Comparison of ENCODE assay signal across 8 cellular contexts in the genomic region with DNA sequence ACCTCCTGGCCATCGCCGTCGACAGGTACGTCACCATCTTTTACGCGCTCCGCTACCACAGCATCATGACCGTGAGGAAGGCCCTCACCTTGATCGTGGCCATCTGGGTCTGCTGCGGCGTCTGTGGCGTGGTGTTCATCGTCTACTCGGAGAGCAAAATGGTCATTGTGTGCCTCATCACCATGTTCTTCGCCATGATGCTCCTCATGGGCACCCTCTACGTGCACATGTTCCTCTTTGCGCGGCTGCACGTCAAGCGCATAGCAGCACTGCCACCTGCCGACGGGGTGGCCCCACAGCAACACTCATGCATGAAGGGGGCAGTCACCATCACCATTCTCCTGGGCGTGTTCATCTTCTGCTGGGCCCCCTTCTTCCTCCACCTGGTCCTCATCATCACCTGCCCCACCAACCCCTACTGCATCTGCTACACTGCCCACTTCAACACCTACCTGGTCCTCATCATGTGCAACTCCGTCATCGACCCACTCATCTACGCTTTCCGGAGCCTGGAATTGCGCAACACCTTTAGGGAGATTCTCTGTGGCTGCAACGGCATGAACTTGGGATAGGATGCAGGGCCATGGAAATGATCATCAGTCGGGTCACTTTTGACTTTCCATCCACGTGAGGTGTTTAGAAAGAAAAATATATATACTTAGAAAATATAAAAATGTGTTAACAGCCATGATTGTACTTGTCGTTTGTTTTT. TPM values are rescaled to one million over a fixed set of nuclear protein-coding genes. Genes with fewer than 3 reads are reported as not detected.
DNase-seq lines count a peak whose midpoint lies in the region; ATAC-seq and TF ChIP-seq lines count a peak whose summit lies in the region.

No MANE protein-coding gene starts in this region.

- no peak for TF ChIP-seq CTCF in CD8-positive, alpha-beta T cell (IDR thresholded peaks at IDR 0.05)

- H3K27me3 Mint-ChIP-seq in CD8-positive, alpha-beta T cell (ENCODE audit: low read depth) = peaks cover 45% of the 10 kb centered on the region
- H3K27me3 Mint-ChIP-seq in T-helper 17 cell = peaks cover 70% of the 10 kb centered on the region

- no peak for ATAC-seq in CD8-positive, alpha-beta T cell
- ATAC-seq in GM18502 (IDR thresholded peaks at IDR 0.05; ENCODE audit: poor library complexity, unreplicated experiment) (peak; percentile 50), T-helper 17 cell (no peak), GM21825 (IDR thresholded peaks at IDR 0.05; ENCODE audit: unreplicated experiment) (no peak)

- no peaks in the 10 kb centered on the region for H3K36me3 Mint-ChIP-seq in CD8-positive, alpha-beta T cell
- H3K36me3 Mint-ChIP-seq in T-helper 17 cell (ENCODE audit: low read depth) = peaks cover 2% of the 10 kb centered on the region

- POLR2A ChIA-PET in CD8-positive, alpha-beta T cell (lab: Charles Lee) = no interaction called here

- no peak for DNase-seq in CD8-positive, alpha-beta T cell
- DNase-seq in NCI-H460 (ENCODE audit: extremely low read depth, low read depth) (peak; percentile 21), ecto neural progenitor cell (ENCODE audit: low spot score) (peak; percentile 60), T-helper 17 cell (no peak), NCI-H226 (no peak)
- DNase-seq in stimulated activated CD4-positive, alpha-beta T cell treated with anti-CD3 and anti-CD28 coated beads, Interleukin-1b, Interleukin-23, amount 100 ng/mL, for 48 hours = peak; percentile 43

- no peaks in the 10 kb centered on the region for H3K27me3 ChIP-seq in CD8-positive, alpha-beta T cell (ENCODE audit: insufficient read depth, low read length)

- intact Hi-C loops in CD8-positive, alpha-beta T cell (cut with DNase I, micrococcal nuclease) = loop anchor here in 1 of 2 experiments (5.0 kb wide), 1 partner anchor 1958 kb away; no protein-coding TSS in a partner anchor

- H3K4me1 ChIP-seq in CD8-positive, alpha-beta T cell (ENCODE audit: insufficient read depth, low read length) = no peaks in the 10 kb centered on the region

- H3K36me3 ChIP-seq in CD8-positive, alpha-beta T cell (ENCODE audit: insufficient read depth, low read length) = no peaks in the 10 kb centered on the region

- no peaks in the 10 kb centered on the region for H3K9me3 ChIP-seq in CD8-positive, alpha-beta T cell (ENCODE audit: low read length)
- H3K9me3 ChIP-seq in T-helper 17 cell (ENCODE audit: control insufficient read depth, low read length, poor library complexity, severe bottlenecking) = no peaks in the 10 kb centered on the region

- H3K9me3 Mint-ChIP-seq in CD8-positive, alpha-beta T cell = no peaks in the 10 kb centered on the region

- CTCF ChIA-PET in CD8-positive, alpha-beta T cell (lab: Charles Lee) = no interaction called here

- peak overlapping the region; percentile 2 for H3K27ac Mint-ChIP-seq in CD8-positive, alpha-beta T cell
- H3K27ac Mint-ChIP-seq in T-helper 17 cell = no peak overlapping the region

- no peaks in the 10 kb centered on the region for H3K4me1 Mint-ChIP-seq in CD8-positive, alpha-beta T cell (ENCODE audit: low read depth)
- peaks cover 2% of the 10 kb centered on the region for H3K4me1 Mint-ChIP-seq in T-helper 17 cell

- no peak overlapping the region for H3K4me3 Mint-ChIP-seq in CD8-positive, alpha-beta T cell
- no peak overlapping the region for H3K4me3 Mint-ChIP-seq in T-helper 17 cell

- H3K4me3 ChIP-seq in CD8-positive, alpha-beta T cell (ENCODE audit: low read depth, low read length) = no peak overlapping the region

- H3K27ac ChIP-seq in CD8-positive, alpha-beta T cell (ENCODE audit: low read depth, low read length) = no peak overlapping the region

RNA-seq across cellular contexts. Expression of a gene that starts 0.9 kb away (rescaled TPM):
- not detected for total RNA-seq in CD8-positive, alpha-beta T cell
- not detected in 2 replicates for total RNA-seq in NCI-H460 (2014; rRNA removed; shearing (Covaris generic))
- not detected in 2 replicates for polyA plus RNA-seq in NCI-H460 (2014; cell fraction: nucleus; rRNA removed)
- not detected for total RNA-seq in T-helper 17 cell

Comparison
In these comparisons a context has a peak if more than half of its experiments do, and no peak if none do; other contexts are left out.
1. DNase-seq: peak in NCI-H460 (single experiment), ecto neural progenitor cell (single experiment) and stimulated activated CD4-positive, alpha-beta T cell treated with anti-CD3 and anti-CD28 coated beads, Interleukin-1b, Interleukin-23, amount 100 ng/mL, for 48 hours (single experiment); none in CD8-positive, alpha-beta T cell (0 of 7), T-helper 17 cell (0 of 3) and NCI-H226 (single experiment).